8 cellular contexts compared by ENCODE assay signal in the genomic region with DNA sequence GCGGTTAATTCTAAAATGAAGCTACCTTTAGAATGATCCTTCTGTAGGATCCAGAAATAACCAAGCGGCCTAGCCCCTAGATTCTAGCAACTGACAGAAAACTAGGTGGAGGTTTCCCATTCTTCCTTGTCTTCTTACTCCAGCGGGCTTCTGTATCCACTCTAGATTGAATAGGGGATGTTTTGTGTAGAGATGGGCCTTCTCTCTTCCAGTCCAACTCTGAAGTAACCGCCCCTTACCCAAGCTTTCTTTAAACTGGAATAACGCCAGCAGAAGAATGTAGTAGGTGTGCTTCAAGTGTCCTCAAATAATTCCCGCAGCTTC. TPM values are rescaled to one million over a fixed set of nuclear protein-coding genes. Genes with fewer than 3 reads are reported as not detected.
DNase-seq lines count a peak whose midpoint lies in the region; ATAC-seq and TF ChIP-seq lines count a peak whose summit lies in the region.

No MANE protein-coding gene starts in this region.

- H3K9me3 Mint-ChIP-seq in activated CD8-positive, alpha-beta T cell treated with anti-CD3 and anti-CD28 coated beads for 36 hours: no peaks in the 10 kb centered on the region
- no peaks in the 10 kb centered on the region for H3K9me3 Mint-ChIP-seq in immature natural killer cell

- peak overlapping the region in 3 of 4 donors; percentile 72 to 84 (median 79) for H3K4me3 ChIP-seq in transverse colon

- in situ Hi-C loops in transverse colon (cut with MboI; ENCODE audit: low pct_ligation_motif_present in 1 of 4, low pct_unique_long_range_greater_than_20kb in 1 of 4, low sequenced_read_pairs in 3 of 4): no loop called here

- no peaks in the 10 kb centered on the region for H3K27me3 Mint-ChIP-seq in activated CD8-positive, alpha-beta T cell treated with anti-CD3 and anti-CD28 coated beads for 36 hours
- peaks cover 0 to 11% (median 8%) of the 10 kb centered on the region in 3 donors for H3K27me3 Mint-ChIP-seq in immature natural killer cell (ENCODE audit: low read depth in 3 of 3)

- no peak for DNase-seq in activated CD8-positive, alpha-beta T cell treated with anti-CD3 and anti-CD28 coated beads for 36 hours
- DNase-seq in immature natural killer cell: no peak
- DNase-seq in transverse colon: no peak
- no peak for DNase-seq in cerebellar cortex (ENCODE audit: low spot score)
- DNase-seq in MV-4-11 (lab: John Stamatoyannopoulos, UW): no peak
- no peak for DNase-seq in activated CD4-positive, CD25-positive, alpha-beta regulatory T cell (lab: John Stamatoyannopoulos, UW)

- H3K36me3 Mint-ChIP-seq in activated CD8-positive, alpha-beta T cell treated with anti-CD3 and anti-CD28 coated beads for 36 hours (ENCODE audit: low read depth): peaks cover 13% of the 10 kb centered on the region
- peaks cover 0 to 14% (median 9%) of the 10 kb centered on the region in 3 donors for H3K36me3 Mint-ChIP-seq in immature natural killer cell

- H3K36me3 ChIP-seq in transverse colon: no peaks in the 10 kb centered on the region

- peak overlapping the region; percentile 83 to 90 (median 86) for H3K27ac ChIP-seq in transverse colon

- ATAC-seq in GM18868 (IDR thresholded peaks at IDR 0.05; ENCODE audit: unreplicated experiment) (peak; percentile 11), HG02884 (IDR thresholded peaks at IDR 0.05; ENCODE audit: unreplicated experiment) (peak; percentile 17)
- ATAC-seq in activated CD8-positive, alpha-beta T cell treated with anti-CD3 and anti-CD28 coated beads for 36 hours: peak; percentile 6

- no peak for TF ChIP-seq CTCF in activated CD8-positive, alpha-beta T cell treated with anti-CD3 and anti-CD28 coated beads for 36 hours (IDR thresholded peaks at IDR 0.05)
- no peak for TF ChIP-seq CTCF in transverse colon (IDR thresholded peaks at IDR 0.05)

- 34 to 46% methylated on average over 3 to 6 of the region's 6 CpGs for WGBS in transverse colon (ENCODE audit: low coverage in 1 of 2), 2 donors

- intact Hi-C loops in activated CD8-positive, alpha-beta T cell treated with anti-CD3 and anti-CD28 coated beads for 36 hours (cut with micrococcal nuclease): loop anchor here (5.0 kb wide), 1 partner anchor 65 kb away; the partner anchor contains the start of gene PRMT9
- intact Hi-C loops in transverse colon (cut with DNase I; ENCODE audit: low total_unique reads): loop anchor here (10.0 kb wide), 1 partner anchor 248 kb away; no protein-coding TSS in a partner anchor

- no peaks in the 10 kb centered on the region for H3K27me3 ChIP-seq in transverse colon

- no peak for TF ChIP-seq EP300 in transverse colon (IDR thresholded peaks at IDR 0.05; ENCODE audit: low read depth)

- CTCF ChIA-PET in activated CD8-positive, alpha-beta T cell treated with anti-CD3 and anti-CD28 coated beads for 36 hours (lab: Charles Lee): interaction anchor here (1.2 to 4.8 kb wide), 15 partner anchors 10 to 456 kb away, joined by 3 to 36 read pairs (median 4); partner anchors contain the start of gene PRMT9

- peak overlapping the region; percentile 95 for H3K4me3 Mint-ChIP-seq in activated CD8-positive, alpha-beta T cell treated with anti-CD3 and anti-CD28 coated beads for 36 hours
- H3K4me3 Mint-ChIP-seq in immature natural killer cell: peak overlapping the region; percentile 95 to 98 (median 96)

- H3K4me1 Mint-ChIP-seq in activated CD8-positive, alpha-beta T cell treated with anti-CD3 and anti-CD28 coated beads for 36 hours (ENCODE audit: low read depth): peaks cover 26% of the 10 kb centered on the region
- peaks cover 47 to 50% of the 10 kb centered on the region in 2 donors for H3K4me1 Mint-ChIP-seq in immature natural killer cell

- H3K9me3 ChIP-seq in transverse colon: no peaks in the 10 kb centered on the region

- H3K27ac Mint-ChIP-seq in activated CD8-positive, alpha-beta T cell treated with anti-CD3 and anti-CD28 coated beads for 36 hours: peak overlapping the region; percentile 95
- peak overlapping the region; percentile 93 to 98 (median 96) for H3K27ac Mint-ChIP-seq in immature natural killer cell

- peaks cover 9 to 42% (median 29%) of the 10 kb centered on the region in 4 donors for H3K4me1 ChIP-seq in transverse colon

- POLR2A ChIA-PET in activated CD8-positive, alpha-beta T cell treated with anti-CD3 and anti-CD28 coated beads for 36 hours (lab: Charles Lee): interaction anchor here (0.7 to 2.3 kb wide), 7 partner anchors 17 to 175 kb away, joined by 3 to 10 read pairs (median 3); partner anchors contain the start of genes ARHGAP10 and PRMT9

- TF ChIP-seq POLR2A in transverse colon (IDR thresholded peaks at IDR 0.05): no peak

RNA-seq across cellular contexts. Expression of gene TMEM184C, which starts 0.4 kb away (rescaled TPM):
- 10 to 100 TPM; 13.2 to 18.4 TPM for total RNA-seq in activated CD8-positive, alpha-beta T cell treated with anti-CD3 and anti-CD28 coated beads for 36 hours
- 10 to 100 TPM; 12.8 to 31.5 (median 21.6) TPM for polyA plus RNA-seq in immature natural killer cell
- total RNA-seq in transverse colon: 10 to 100 TPM; 14.9 to 40.3 (median 25.5) TPM
